9 cellular contexts compared by ENCODE assay signal in genomic region chr16:89122322-89122831, GRCh38. TPM values are rescaled to one million over a fixed set of nuclear protein-coding genes. Genes with fewer than 3 reads are reported as not detected.
DNase-seq lines count a peak whose midpoint lies in the region; ATAC-seq and TF ChIP-seq lines count a peak whose summit lies in the region.
"Had no signal": no experiment of that assay in that cellular context is flagged by ENCODE, and none has a peak within 500 bp of the region (broad histone marks: within the 10 kb centered on the region; RNA-seq: fewer than 3 reads in every experiment).

No MANE protein-coding gene starts in this region.

- H3K27ac ChIP-seq in naive thymus-derived CD4-positive, alpha-beta T cell (ENCODE audit: low read depth, low read length), result peak overlapping the region; percentile 66
- H3K27ac ChIP-seq: tibial nerve had no signal

- peak; percentile 47 for DNase-seq in GM06990 (ENCODE audit: extremely low read depth, insufficient read length)
- DNase-seq in NCI-H187 (lab: John Stamatoyannopoulos, UW), result peak; percentile 54 to 78
- no peak for DNase-seq in activated CD8-positive, alpha-beta memory T cell treated with anti-CD3 and anti-CD28 coated beads, Interleukin-2, amount 10 ng/mL, durations not matched to agents 7 days and 5 days
- DNase-seq in naive thymus-derived CD4-positive, alpha-beta T cell, result peak in 8 of 9 donors; percentile 42 to 91 (median 88)
- no peak for DNase-seq in HuH-7 (ENCODE audit: low spot score)
- DNase-seq in C1 segment of cervical spinal cord (lab: John Stamatoyannopoulos, UW), result no peak
- DNase-seq in nephron progenitor cell, result no peak
- no peak for DNase-seq in SW480 (ENCODE audit: low spot score)

- H3K36me3 Mint-ChIP-seq in activated CD8-positive, alpha-beta memory T cell treated with anti-CD3 and anti-CD28 coated beads, Interleukin-2, amount 10 ng/mL, durations not matched to agents 7 days and 5 days, result peaks cover 32% of the 10 kb centered on the region
- H3K36me3 Mint-ChIP-seq in naive thymus-derived CD4-positive, alpha-beta T cell, result peaks cover 4 to 39% (median 9%) of the 10 kb centered on the region in 5 donors
- peaks cover 46% of the 10 kb centered on the region for H3K36me3 Mint-ChIP-seq in nephron progenitor cell (ENCODE audit: low read depth)

- peaks cover 3 to 30% of the 10 kb centered on the region in 2 donors for H3K4me1 ChIP-seq in naive thymus-derived CD4-positive, alpha-beta T cell (ENCODE audit: control insufficient read depth in 2 of 2, insufficient read depth in 2 of 2, low read length in 2 of 2)
- H3K4me1 ChIP-seq: tibial nerve had no signal

- POLR2A ChIA-PET in naive thymus-derived CD4-positive, alpha-beta T cell (lab: Charles Lee), result interaction anchor here (0.5 to 2.2 kb wide), 6 partner anchors 10 to 94 kb away, joined by 3 to 8 read pairs (median 4); partner anchors contain the start of gene ACSF3

- ATAC-seq in activated CD8-positive, alpha-beta memory T cell treated with anti-CD3 and anti-CD28 coated beads, Interleukin-2, amount 10 ng/mL, durations not matched to agents 7 days and 5 days, result no peak
- peak; percentile 94 for ATAC-seq in naive thymus-derived CD4-positive, alpha-beta T cell

- intact Hi-C loops in naive thymus-derived CD4-positive, alpha-beta T cell (cut with micrococcal nuclease), result loop anchor here in 1 of 2 donors (1.0 to 2.0 kb wide), 4 partner anchors 25 to 266 kb away; partner anchors contain the start of genes GALNS and TRAPPC2L

- peak overlapping the region; percentile 45 for H3K27ac Mint-ChIP-seq in activated CD8-positive, alpha-beta memory T cell treated with anti-CD3 and anti-CD28 coated beads, Interleukin-2, amount 10 ng/mL, durations not matched to agents 7 days and 5 days
- peak overlapping the region; percentile 55 to 99 (median 94) for H3K27ac Mint-ChIP-seq in naive thymus-derived CD4-positive, alpha-beta T cell
- no peak overlapping the region for H3K27ac Mint-ChIP-seq in nephron progenitor cell

- H3K9me3 ChIP-seq in naive thymus-derived CD4-positive, alpha-beta T cell (ENCODE audit: control insufficient read depth in 2 of 3, low read length in 3 of 3), result no peaks in the 10 kb centered on the region

- H3K36me3 ChIP-seq in GM06990 (ENCODE audit: control insufficient read depth, insufficient read depth, low read length), result peaks cover 23% of the 10 kb centered on the region
- peaks cover 0 to 40% (median 0%) of the 10 kb centered on the region in 3 experiments for H3K36me3 ChIP-seq in naive thymus-derived CD4-positive, alpha-beta T cell (ENCODE audit: control insufficient read depth in 2 of 3, insufficient read depth in 3 of 3, low read length in 3 of 3)

- no peaks in the 10 kb centered on the region for H3K27me3 ChIP-seq in GM06990 (replicated peaks; ENCODE audit: control insufficient read depth, insufficient read depth, low read length)
- H3K27me3 ChIP-seq in naive thymus-derived CD4-positive, alpha-beta T cell (ENCODE audit: control insufficient read depth in 2 of 2, insufficient read depth in 2 of 2, low read length in 2 of 2), result no peaks in the 10 kb centered on the region
- H3K27me3 ChIP-seq: tibial nerve had no signal

- CTCF ChIA-PET in activated CD8-positive, alpha-beta memory T cell treated with anti-CD3 and anti-CD28 coated beads, Interleukin-2, amount 10 ng/mL, durations not matched to agents 7 days and 5 days (lab: Charles Lee), result no interaction called here
- CTCF ChIA-PET in naive thymus-derived CD4-positive, alpha-beta T cell (lab: Charles Lee), result interaction anchor here (0.7 to 1.0 kb wide), 4 partner anchors 12 to 34 kb away, joined by 3 to 4 read pairs (median 4); no protein-coding TSS in a partner anchor

- TF ChIP-seq CTCF in GM06990 (IDR thresholded peaks at IDR 0.05; ENCODE audit: insufficient read depth, low read length, poor library complexity, severe bottlenecking) (peak; percentile 23), nephron progenitor cell (IDR thresholded peaks at IDR 0.05) (no peak)

- no peaks in the 10 kb centered on the region for H3K27me3 Mint-ChIP-seq in activated CD8-positive, alpha-beta memory T cell treated with anti-CD3 and anti-CD28 coated beads, Interleukin-2, amount 10 ng/mL, durations not matched to agents 7 days and 5 days
- no peaks in the 10 kb centered on the region for H3K27me3 Mint-ChIP-seq in naive thymus-derived CD4-positive, alpha-beta T cell
- no peaks in the 10 kb centered on the region for H3K27me3 Mint-ChIP-seq in nephron progenitor cell (ENCODE audit: low read depth, poor library complexity)

- H3K4me1 Mint-ChIP-seq in activated CD8-positive, alpha-beta memory T cell treated with anti-CD3 and anti-CD28 coated beads, Interleukin-2, amount 10 ng/mL, durations not matched to agents 7 days and 5 days, result no peaks in the 10 kb centered on the region
- peaks cover 11 to 76% (median 46%) of the 10 kb centered on the region in 7 donors for H3K4me1 Mint-ChIP-seq in naive thymus-derived CD4-positive, alpha-beta T cell
- no peaks in the 10 kb centered on the region for H3K4me1 Mint-ChIP-seq in nephron progenitor cell

- no peak overlapping the region for H3K4me3 Mint-ChIP-seq in activated CD8-positive, alpha-beta memory T cell treated with anti-CD3 and anti-CD28 coated beads, Interleukin-2, amount 10 ng/mL, durations not matched to agents 7 days and 5 days
- H3K4me3 Mint-ChIP-seq in naive thymus-derived CD4-positive, alpha-beta T cell, result peak overlapping the region in 9 of 10 donors; percentile 65 to 78 (median 72)
- H3K4me3 Mint-ChIP-seq in nephron progenitor cell, result no peak overlapping the region

- H3K4me3 ChIP-seq in GM06990 (replicated peaks; ENCODE audit: low read depth, low read length), result no peak overlapping the region
- H3K4me3 ChIP-seq in naive thymus-derived CD4-positive, alpha-beta T cell (ENCODE audit: low read length), result peak overlapping the region; percentile 38
- H3K4me3 ChIP-seq: tibial nerve had no signal

- H3K9me3 Mint-ChIP-seq in activated CD8-positive, alpha-beta memory T cell treated with anti-CD3 and anti-CD28 coated beads, Interleukin-2, amount 10 ng/mL, durations not matched to agents 7 days and 5 days (ENCODE audit: low read depth), result peaks cover 5% of the 10 kb centered on the region
- H3K9me3 Mint-ChIP-seq in naive thymus-derived CD4-positive, alpha-beta T cell, result peaks cover 0 to 5% (median 0%) of the 10 kb centered on the region in 11 donors
- peaks cover 8% of the 10 kb centered on the region for H3K9me3 Mint-ChIP-seq in nephron progenitor cell

RNA-seq across cellular contexts. Expression of gene ACSF3, which starts 28.7 kb away (rescaled TPM):
- total RNA-seq in activated CD8-positive, alpha-beta memory T cell treated with anti-CD3 and anti-CD28 coated beads, Interleukin-2, amount 10 ng/mL, durations not matched to agents 7 days and 5 days, result 10 to 100 TPM; 43.6 to 56.7 TPM
- total RNA-seq in naive thymus-derived CD4-positive, alpha-beta T cell, result 10 to 100 TPM; 61.9 to 84.1 (median 74.3) TPM
- 10 to 100 TPM; 26.2 to 45.7 TPM for polyA plus RNA-seq in naive thymus-derived CD4-positive, alpha-beta T cell

RNA-seq across cellular contexts. Expression of gene CDH15, which starts 49.2 kb away (rescaled TPM):
- total RNA-seq in activated CD8-positive, alpha-beta memory T cell treated with anti-CD3 and anti-CD28 coated beads, Interleukin-2, amount 10 ng/mL, durations not matched to agents 7 days and 5 days, result not detected
- not detected for total RNA-seq in naive thymus-derived CD4-positive, alpha-beta T cell
- polyA plus RNA-seq in naive thymus-derived CD4-positive, alpha-beta T cell, result not detected

Comparison
In these comparisons a context has a peak if more than half of its experiments do, and no peak if none do; other contexts are left out.
1. DNase-seq: peak in GM06990 (single experiment), NCI-H187 (2 of 2) and naive thymus-derived CD4-positive, alpha-beta T cell (8 of 9); none in activated CD8-positive, alpha-beta memory T cell treated with anti-CD3 and anti-CD28 coated beads, Interleukin-2, amount 10 ng/mL, durations not matched to agents 7 days and 5 days (single experiment), HuH-7 (single experiment), C1 segment of cervical spinal cord (0 of 14), nephron progenitor cell (single experiment) and SW480 (single experiment).
2. H3K4me3 Mint-ChIP-seq: peak in naive thymus-derived CD4-positive, alpha-beta T cell (9 of 10); none in activated CD8-positive, alpha-beta memory T cell treated with anti-CD3 and anti-CD28 coated beads, Interleukin-2, amount 10 ng/mL, durations not matched to agents 7 days and 5 days (single experiment) and nephron progenitor cell (single experiment).